In the genomic region with DNA sequence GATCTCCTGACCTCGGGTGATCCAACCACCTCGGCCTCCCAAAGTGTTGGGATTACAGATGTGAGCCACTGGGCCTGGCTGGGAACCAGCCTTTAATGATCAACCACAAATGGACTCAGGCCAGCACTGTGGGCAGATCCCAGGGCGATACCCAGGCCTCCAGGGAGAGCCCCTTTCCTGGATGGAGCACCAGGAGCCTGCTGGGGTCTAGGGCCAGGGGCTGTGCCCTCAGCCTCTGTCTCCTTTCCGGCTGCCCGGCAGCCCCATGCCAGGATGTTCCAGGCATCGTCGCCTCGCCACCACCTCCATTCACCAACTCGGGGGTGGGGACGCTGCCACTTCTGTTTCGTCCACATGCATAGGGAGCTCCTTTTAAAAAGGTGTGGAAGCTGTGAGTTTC, we compare ENCODE assay signal across 33 cellular contexts. TPM values are rescaled to one million over a fixed set of nuclear protein-coding genes. Genes with fewer than 3 reads are reported as not detected.
DNase-seq lines count a peak whose midpoint lies in the region; ATAC-seq and TF ChIP-seq lines count a peak whose summit lies in the region.
"Had no signal": no experiment of that assay in that cellular context is flagged by ENCODE, and none has a peak within 500 bp of the region (broad histone marks: within the 10 kb centered on the region; RNA-seq: fewer than 3 reads in every experiment).

No MANE protein-coding gene starts in this region.

- ATAC-seq in right cardiac atrium (no peak), HG03457 (IDR thresholded peaks at IDR 0.05; ENCODE audit: unreplicated experiment) (no peak), HG03280 (IDR thresholded peaks at IDR 0.05; ENCODE audit: unreplicated experiment) (no peak)
- ATAC-seq: activated CD8-positive, alpha-beta memory T cell treated with anti-CD3 and anti-CD28 coated beads, Interleukin-2, amount 10 ng/mL, durations not matched to agents 7 days and 5 days; foreskin keratinocyte; PC-3; T-helper 17 cell had no signal

- CTCF ChIA-PET in mammary epithelial cell (lab: Charles Lee; ENCODE audit: low non-redundant PET): no interaction called here

- H4K20me1 ChIP-seq in mammary epithelial cell (ENCODE audit: insufficient read depth, low read length): no peaks in the 10 kb centered on the region

- in situ Hi-C loops in mammary epithelial cell (cut with MboI; ENCODE audit: low sequenced_read_pairs in 2 of 2): no loop called here

- dilution Hi-C loops in mammary epithelial cell (cut with HindIII; ENCODE audit: low sequenced_read_pairs): no loop called here

- H3K79me2 ChIP-seq in mammary epithelial cell (ENCODE audit: insufficient read depth, low read length): no peaks in the 10 kb centered on the region

- TF ChIP-seq POLR2A in breast epithelium (IDR thresholded peaks at IDR 0.05): no peak

- no peaks in the 10 kb centered on the region for H3K9me3 ChIP-seq in breast epithelium
- peaks cover 17% of the 10 kb centered on the region for H3K9me3 ChIP-seq in mammary epithelial cell (replicated peaks; ENCODE audit: insufficient read depth, low read length)
- H3K9me3 ChIP-seq in right cardiac atrium (ENCODE audit: control insufficient read depth, low read length): no peaks in the 10 kb centered on the region
- H3K9me3 ChIP-seq in muscle layer of duodenum (ENCODE audit: control insufficient read depth in 1 of 2, low read length in 2 of 2): no peaks in the 10 kb centered on the region
- no peaks in the 10 kb centered on the region for H3K9me3 ChIP-seq in tibial artery
- H3K9me3 ChIP-seq: ascending aorta, HAP-1 had no signal

- H3K4me1 ChIP-seq in breast epithelium: no peaks in the 10 kb centered on the region
- H3K4me1 ChIP-seq in mammary epithelial cell (ENCODE audit: insufficient read depth, low read length): no peaks in the 10 kb centered on the region
- H3K4me1 ChIP-seq in right cardiac atrium (ENCODE audit: control insufficient read depth, insufficient read depth, low read length): peaks cover 2% of the 10 kb centered on the region
- peaks cover 0 to 21% of the 10 kb centered on the region in 2 donors for H3K4me1 ChIP-seq in muscle layer of duodenum (ENCODE audit: control insufficient read depth in 1 of 2, insufficient read depth in 2 of 2, low read length in 2 of 2)
- peaks cover 0 to 15% (median 11%) of the 10 kb centered on the region in 4 donors for H3K4me1 ChIP-seq in tibial artery
- H3K4me1 ChIP-seq: foreskin keratinocyte, HAP-1 had no signal

- no TSS peak for BruUV-seq in mammary epithelial cell (replicated peaks; lab: Mats Ljungman, UMichigan)

- H3K4me3 ChIP-seq in breast epithelium (peak overlapping the region in 2 of 3 donors; percentile 7 to 65), mammary epithelial cell (replicated peaks in 1 of 3; ENCODE audit: insufficient read depth in 1 of 3, low read depth in 2 of 3, low read length in 3 of 3) (no peak overlapping the region), right cardiac atrium (ENCODE audit: low read length) (peak overlapping the region; percentile 86), muscle layer of duodenum (ENCODE audit: low read depth in 1 of 2, low read length in 2 of 2) (peak overlapping the region; percentile 12 to 68), tibial artery (peak overlapping the region; percentile 45 to 54)
- H3K4me3 ChIP-seq: HAP-1 had no signal

- intact Hi-C loops in breast epithelium (cut with DNase I; ENCODE audit: low total_unique reads) (no loop called here), mammary epithelial cell (cut with micrococcal nuclease) (no loop called here), right cardiac atrium (cut with DNase I) (no loop called here), tibial artery (cut with DNase I; ENCODE audit: low total_unique reads) (no loop called here)

- H3K27ac ChIP-seq in breast epithelium (no peak overlapping the region), mammary epithelial cell (ENCODE audit: insufficient read depth, low read depth, low read length) (no peak overlapping the region), right cardiac atrium (ENCODE audit: low read length) (peak overlapping the region; percentile 14), muscle layer of duodenum (ENCODE audit: low read length) (no peak overlapping the region), tibial artery (no peak overlapping the region)
- H3K27ac ChIP-seq: 22Rv1, ascending aorta, foreskin keratinocyte had no signal

- no peak overlapping the region for H2AFZ ChIP-seq in mammary epithelial cell (ENCODE audit: low read depth, low read length)

- WGBS in mammary epithelial cell (ENCODE audit: low coverage, missing lambda C conversion rate): 80% methylated on average over 6 of the region's 11 CpGs
- whole genome bisulfite sequencing in right cardiac atrium: 63% methylated on average over 11 of the region's 11 CpGs

- H3K27me3 ChIP-seq in breast epithelium (peaks cover 0 to 15% of the 10 kb centered on the region in 2 donors), mammary epithelial cell (ENCODE audit: insufficient read depth, low read length) (no peaks in the 10 kb centered on the region), right cardiac atrium (ENCODE audit: control insufficient read depth, insufficient read depth) (no peaks in the 10 kb centered on the region), muscle layer of duodenum (ENCODE audit: low read depth, low read length) (no peaks in the 10 kb centered on the region), tibial artery (no peaks in the 10 kb centered on the region)
- H3K27me3 ChIP-seq: ascending aorta had no signal

- H3K4me2 ChIP-seq in mammary epithelial cell (ENCODE audit: insufficient read depth, low read depth, low read length): no peak overlapping the region

- no peak overlapping the region for H3K9ac ChIP-seq in mammary epithelial cell (ENCODE audit: insufficient read depth, low read length)

- no peak for DNase-seq in breast epithelium (ENCODE audit: low spot score in 2 of 2)
- no peak for DNase-seq in mammary epithelial cell
- peak in 1 of 3 donors; percentile 58 for DNase-seq in right cardiac atrium
- no peak for DNase-seq in tibial artery
- no peak for DNase-seq in SK-N-DZ (ENCODE audit: low spot score)
- DNase-seq: activated CD4-positive, alpha-beta T cell treated with anti-CD3 and anti-CD28 coated beads, Interleukin-2, amount 50 U/mL, for 4 hours; activated CD8-positive, alpha-beta memory T cell treated with anti-CD3 and anti-CD28 coated beads, Interleukin-2, amount 10 ng/mL, durations not matched to agents 7 days and 5 days; activated gamma-delta T cell treated with Interleukin-2 at 50 U/mL for 16 hours; activated naive CD8-positive, alpha-beta T cell treated with anti-CD3 and anti-CD28 coated beads, Interleukin-2, amount 10 ng/mL, durations not matched to agents 7 days and 5 days; activated T-cell treated with anti-CD3 and anti-CD28 coated beads, Interleukin-2, amount 50 U/mL, for 48 hours; Calu3; caudate nucleus; DND-41; endodermal cell; foreskin keratinocyte; GF-D8; kidney glomerular epithelial cell; NCI-H1436; NCI-H2081 treated with DMSO at 0.1 percent for 48 hours; NCI-H226; NCI-H526 treated with DMSO at 0.1 percent for 48 hours; NK-92 treated with Interleukin-12 subunit alpha and Interleukin-12 subunit beta, amount 100 ng/mL, for 24 hours; nucleus accumbens; PC-3; stimulated activated CD4-positive, alpha-beta T cell treated with anti-CD3 and anti-CD28 coated beads, Interleukin-4, amount 100 ng/mL, for 1 hour; T-helper 17 cell had no signal

- H3K36me3 ChIP-seq in breast epithelium (no peaks in the 10 kb centered on the region), mammary epithelial cell (ENCODE audit: insufficient read depth, low read length) (no peaks in the 10 kb centered on the region), muscle layer of duodenum (ENCODE audit: control insufficient read depth in 1 of 2, insufficient read depth in 2 of 2, low read length in 2 of 2) (no peaks in the 10 kb centered on the region), tibial artery (no peaks in the 10 kb centered on the region)
- H3K36me3 ChIP-seq: ascending aorta, HAP-1 had no signal

- TF ChIP-seq CTCF in breast epithelium (IDR thresholded peaks at IDR 0.05) (no peak), mammary epithelial cell (conservative IDR thresholded peaks at IDR 0.05 in 1 of 2, IDR thresholded peaks at IDR 0.05 in 1 of 2; ENCODE audit: extremely low read depth in 1 of 2, insufficient read depth in 1 of 2, low read depth in 1 of 2, low read length in 2 of 2) (no peak), tibial artery (IDR thresholded peaks at IDR 0.05) (no peak)

RNA-seq across cellular contexts. Expression of a gene that starts 2.3 kb away (rescaled TPM):
- total RNA-seq in breast epithelium (10 to 100 TPM; 11.6 to 47.5 (median 18.7) TPM), mammary epithelial cell (not detected), right cardiac atrium (100 to 1,000 TPM; 188 to 386 (median 239) TPM)
- polyA plus RNA-seq in mammary epithelial cell (not detected), right cardiac atrium (50.0 TPM)
- polyA minus RNA-seq in mammary epithelial cell: not detected
- polyA plus RNA-seq in SK-N-DZ (2014; cell fraction: cytosol; rRNA removed): 2.9 and 4.0 TPM in 2 replicates
- 8.3 and 10.0 TPM in 2 replicates for polyA plus RNA-seq in SK-N-DZ (2014; cell fraction: nucleus; rRNA removed)
- total RNA-seq: activated naive CD8-positive, alpha-beta T cell treated with anti-CD3 and anti-CD28 coated beads, Interleukin-2, amount 10 ng/mL, durations not matched to agents 7 days and 5 days; Calu3; foreskin keratinocyte; LHCN-M2 had no signal
- polyA plus RNA-seq: foreskin keratinocyte had no signal

Comparison
In these comparisons a context has a peak if more than half of its experiments do, and no peak if none do; other contexts are left out.
1. H3K4me3 ChIP-seq: peak in breast epithelium (2 of 3), right cardiac atrium (single experiment), muscle layer of duodenum (2 of 2) and tibial artery (2 of 2); none in mammary epithelial cell (0 of 3).
2. RNA of a gene that starts 2.3 kb away (total RNA-seq): 188 to 386 TPM in right cardiac atrium and 11.6 to 47.5 TPM in breast epithelium; not detected in mammary epithelial cell; every median in the first group is over 10 times any median in the second.